In genomic region chr13:48412100-48412556, GRCh38 we compare ENCODE assay signal across 8 cellular contexts. TPM values are rescaled to one million over a fixed set of nuclear protein-coding genes. Genes with fewer than 3 reads are reported as not detected.
DNase-seq lines count a peak whose midpoint lies in the region; TF ChIP-seq lines count a peak whose summit lies in the region.

No MANE protein-coding gene starts in this region.

- peaks cover 0 to 35% (median 7%) of the 10 kb centered on the region in 3 donors for H3K36me3 Mint-ChIP-seq in CD8-positive, alpha-beta memory T cell
- peaks cover 58% of the 10 kb centered on the region for H3K36me3 Mint-ChIP-seq in T-helper 2 cell treated with Interferon-gamma antibody and Interleukin-4, amounts not matched to agents 5 μg/mL and 100 μg/mL, for 36 hours (ENCODE audit: low read depth)

- peaks cover 37% of the 10 kb centered on the region for H3K4me1 ChIP-seq in CD8-positive, alpha-beta memory T cell (ENCODE audit: insufficient read depth, low read length)
- H3K4me1 ChIP-seq in osteoblast (ENCODE audit: insufficient read depth, low read length) = peaks cover 11% of the 10 kb centered on the region

- POLR2A ChIA-PET in CD8-positive, alpha-beta memory T cell (lab: Charles Lee) = interaction anchor here (1.7 to 1.9 kb wide), 2 partner anchors 120 to 150 kb away, joined by 4 to 10 read pairs; partner anchors contain the start of gene RCBTB2

- H3K9me3 ChIP-seq in CD8-positive, alpha-beta memory T cell (ENCODE audit: low read length) = no peaks in the 10 kb centered on the region
- H3K9me3 ChIP-seq in osteoblast (ENCODE audit: low read depth, low read length) = no peaks in the 10 kb centered on the region

- peaks cover 47 to 65% (median 61%) of the 10 kb centered on the region in 3 donors for H3K4me1 Mint-ChIP-seq in CD8-positive, alpha-beta memory T cell
- H3K4me1 Mint-ChIP-seq in T-helper 2 cell treated with Interferon-gamma antibody and Interleukin-4, amounts not matched to agents 5 μg/mL and 100 μg/mL, for 36 hours (ENCODE audit: low read depth) = peaks cover 40% of the 10 kb centered on the region

- peak overlapping the region; percentile 78 for H3K4me3 ChIP-seq in CD8-positive, alpha-beta memory T cell (ENCODE audit: low read length)
- H3K4me3 ChIP-seq in fibroblast of pulmonary artery (replicated peaks; ENCODE audit: low read depth, low read length) (peak overlapping the region; percentile 64), osteoblast (ENCODE audit: insufficient read depth, low read length) (peak overlapping the region; percentile 79)

- peaks cover 36% of the 10 kb centered on the region for H3K79me2 ChIP-seq in osteoblast (ENCODE audit: insufficient read depth, low read length)

- CTCF ChIA-PET in CD8-positive, alpha-beta memory T cell (lab: Charles Lee) = no interaction called here

- no peaks in the 10 kb centered on the region for H3K36me3 ChIP-seq in CD8-positive, alpha-beta memory T cell (ENCODE audit: insufficient read depth, low read length)
- peaks cover 4% of the 10 kb centered on the region for H3K36me3 ChIP-seq in osteoblast (ENCODE audit: insufficient read depth, low read length)

- DNase-seq in CD8-positive, alpha-beta memory T cell = no peak
- no peak for DNase-seq in T-helper 2 cell treated with Interferon-gamma antibody and Interleukin-4, amounts not matched to agents 5 μg/mL and 100 μg/mL, for 36 hours (ENCODE audit: low spot score)
- DNase-seq in fibroblast of pulmonary artery (ENCODE audit: low read depth) (no peak), osteoblast (ENCODE audit: insufficient read length, low spot score, missing footprints) (no peak), DMS79 treated with DMSO at 0.1 percent for 48 hours (lab: John Stamatoyannopoulos, UW) (no peak), epidermal melanocyte (ENCODE audit: insufficient read length, low spot score) (no peak), DMS79 (lab: John Stamatoyannopoulos, UW) (no peak), nucleus accumbens (lab: John Stamatoyannopoulos, UW) (no peak)

- H4K20me1 ChIP-seq in osteoblast (ENCODE audit: insufficient read depth, low read length) = no peaks in the 10 kb centered on the region

- peak overlapping the region; percentile 95 for H3K4me2 ChIP-seq in osteoblast (ENCODE audit: insufficient read depth, low read length)

- no peaks in the 10 kb centered on the region for H3K27me3 ChIP-seq in CD8-positive, alpha-beta memory T cell (ENCODE audit: insufficient read depth, low read length, poor library complexity, severe bottlenecking)
- no peaks in the 10 kb centered on the region for H3K27me3 ChIP-seq in osteoblast (ENCODE audit: insufficient read depth, low read length)

- no peaks in the 10 kb centered on the region for H3K9me3 Mint-ChIP-seq in CD8-positive, alpha-beta memory T cell
- peaks cover 7% of the 10 kb centered on the region for H3K9me3 Mint-ChIP-seq in T-helper 2 cell treated with Interferon-gamma antibody and Interleukin-4, amounts not matched to agents 5 μg/mL and 100 μg/mL, for 36 hours

- peak overlapping the region; percentile 88 to 97 (median 96) for H3K4me3 Mint-ChIP-seq in CD8-positive, alpha-beta memory T cell
- H3K4me3 Mint-ChIP-seq in T-helper 2 cell treated with Interferon-gamma antibody and Interleukin-4, amounts not matched to agents 5 μg/mL and 100 μg/mL, for 36 hours = peak overlapping the region; percentile 92

- peak overlapping the region; percentile 85 to 97 (median 94) for H3K27ac Mint-ChIP-seq in CD8-positive, alpha-beta memory T cell
- peak overlapping the region; percentile 92 for H3K27ac Mint-ChIP-seq in T-helper 2 cell treated with Interferon-gamma antibody and Interleukin-4, amounts not matched to agents 5 μg/mL and 100 μg/mL, for 36 hours

- H2AFZ ChIP-seq in osteoblast (ENCODE audit: low read length) = peak overlapping the region; percentile 36

- TF ChIP-seq CTCF in fibroblast of pulmonary artery (IDR thresholded peaks at IDR 0.05; ENCODE audit: low read length, missing control alignments) (no peak), osteoblast (IDR thresholded peaks at IDR 0.05; ENCODE audit: extremely low read depth, low read depth, low read length) (no peak)

- peak overlapping the region; percentile 33 for H3K27ac ChIP-seq in CD8-positive, alpha-beta memory T cell (ENCODE audit: low read depth, low read length)
- peak overlapping the region; percentile 89 for H3K27ac ChIP-seq in osteoblast (ENCODE audit: low read depth, low read length)

- H3K27me3 Mint-ChIP-seq in CD8-positive, alpha-beta memory T cell = no peaks in the 10 kb centered on the region
- H3K27me3 Mint-ChIP-seq in T-helper 2 cell treated with Interferon-gamma antibody and Interleukin-4, amounts not matched to agents 5 μg/mL and 100 μg/mL, for 36 hours (ENCODE audit: low read depth) = no peaks in the 10 kb centered on the region

RNA-seq across cellular contexts. Expression of gene LPAR6, which starts 0.8 kb away (rescaled TPM):
- 1 to 10 TPM; 7.9 to 8.8 TPM for total RNA-seq in CD8-positive, alpha-beta memory T cell
- polyA plus RNA-seq in CD8-positive, alpha-beta memory T cell = 34.2 TPM
- 11.9 and 14.7 TPM in 2 replicates for total RNA-seq in osteoblast
